In genomic region chr12:132236129-132236929, GRCh38 we compare ENCODE assay signal across 20 cellular contexts.
"Had no signal": no experiment of that assay in that cellular context is flagged by ENCODE, and none has a peak within 500 bp of the region (broad histone marks: within the 10 kb centered on the region; RNA-seq: fewer than 3 reads in every experiment).

No MANE protein-coding gene starts in this region.

- H3K27me3 Mint-ChIP-seq: activated CD8-positive, alpha-beta T cell treated with anti-CD3 and anti-CD28 coated beads for 36 hours; activated naive CD4-positive, alpha-beta T cell treated with anti-CD3 and anti-CD28 coated beads, Interleukin-2, amount 10 ng/mL, durations not matched to agents 7 days and 5 days; activated naive CD8-positive, alpha-beta T cell treated with anti-CD3 and anti-CD28 coated beads for 36 hours had no signal

- DNase-seq: activated CD4-positive, alpha-beta T cell treated with anti-CD3 and anti-CD28 coated beads for 4 hours; activated CD8-positive, alpha-beta memory T cell treated with anti-CD3 and anti-CD28 coated beads, Interleukin-2, amount 50 U/mL, for 4 hours; activated CD8-positive, alpha-beta T cell treated with anti-CD3 and anti-CD28 coated beads for 36 hours; activated gamma-delta T cell treated with Interleukin-2 at 50 U/mL for 16 hours; activated naive CD4-positive, alpha-beta T cell treated with anti-CD3 and anti-CD28 coated beads, Interleukin-2, amount 10 ng/mL, durations not matched to agents 7 days and 5 days; activated naive CD8-positive, alpha-beta T cell treated with anti-CD3 and anti-CD28 coated beads for 36 hours; activated T-cell treated with anti-CD3 and anti-CD28 coated beads, Interleukin-2, amount 50 U/mL, for 72 hours; adrenal gland; anterior cingulate cortex; NCI-H1092; NCI-H1417 treated with DMSO at 0.1 percent for 48 hours; NCI-H1694; NCI-H2029; NCI-H2107; NCI-H524; SIG-M5; T-helper 1 cell had no signal

- H3K9me3 Mint-ChIP-seq: activated CD8-positive, alpha-beta T cell treated with anti-CD3 and anti-CD28 coated beads for 36 hours; activated naive CD8-positive, alpha-beta T cell treated with anti-CD3 and anti-CD28 coated beads for 36 hours; activated T-cell treated with anti-CD3 and anti-CD28 coated beads, Interleukin-2, amount 50 U/mL, for 72 hours; activated T-helper 2 cell treated with anti-CD3 and anti-CD28 coated beads, Interferon-gamma antibody, Interleukin-2, Interleukin-4, amounts not matched to agents 10 μg/mL and 5 μg/mL and 100 μg/mL, durations not matched to agents 14 hours and 24 hours and 36 hours had no signal

- H3K4me1 ChIP-seq: adrenal gland had no signal

- H3K27ac ChIP-seq: adrenal gland, KMS-11, VCaP had no signal

- H3K27ac Mint-ChIP-seq: activated CD8-positive, alpha-beta T cell treated with anti-CD3 and anti-CD28 coated beads for 36 hours; activated naive CD8-positive, alpha-beta T cell treated with anti-CD3 and anti-CD28 coated beads for 36 hours; activated T-cell treated with anti-CD3 and anti-CD28 coated beads, Interleukin-2, amount 50 U/mL, for 72 hours; activated T-helper 2 cell treated with anti-CD3 and anti-CD28 coated beads, Interferon-gamma antibody, Interleukin-2, Interleukin-4, amounts not matched to agents 10 μg/mL and 5 μg/mL and 100 μg/mL, durations not matched to agents 14 hours and 24 hours and 36 hours had no signal

- H3K36me3 ChIP-seq: adrenal gland had no signal

- ATAC-seq: activated CD8-positive, alpha-beta T cell treated with anti-CD3 and anti-CD28 coated beads for 36 hours; activated T-cell treated with anti-CD3 and anti-CD28 coated beads, Interleukin-2, amount 50 U/mL, for 72 hours had no signal

- H3K9me3 ChIP-seq: adrenal gland had no signal

- H3K4me3 ChIP-seq: adrenal gland had no signal

- H3K4me3 Mint-ChIP-seq: activated CD8-positive, alpha-beta T cell treated with anti-CD3 and anti-CD28 coated beads for 36 hours; activated naive CD4-positive, alpha-beta T cell treated with anti-CD3 and anti-CD28 coated beads, Interleukin-2, amount 10 ng/mL, durations not matched to agents 7 days and 5 days; activated naive CD8-positive, alpha-beta T cell treated with anti-CD3 and anti-CD28 coated beads for 36 hours; activated T-cell treated with anti-CD3 and anti-CD28 coated beads, Interleukin-2, amount 50 U/mL, for 72 hours had no signal

- H3K4me1 Mint-ChIP-seq: activated naive CD4-positive, alpha-beta T cell treated with anti-CD3 and anti-CD28 coated beads, Interleukin-2, amount 10 ng/mL, durations not matched to agents 7 days and 5 days; activated naive CD8-positive, alpha-beta T cell treated with anti-CD3 and anti-CD28 coated beads for 36 hours had no signal

- H3K36me3 Mint-ChIP-seq: activated naive CD4-positive, alpha-beta T cell treated with anti-CD3 and anti-CD28 coated beads, Interleukin-2, amount 10 ng/mL, durations not matched to agents 7 days and 5 days; activated naive CD8-positive, alpha-beta T cell treated with anti-CD3 and anti-CD28 coated beads for 36 hours had no signal
